In the genomic region with DNA sequence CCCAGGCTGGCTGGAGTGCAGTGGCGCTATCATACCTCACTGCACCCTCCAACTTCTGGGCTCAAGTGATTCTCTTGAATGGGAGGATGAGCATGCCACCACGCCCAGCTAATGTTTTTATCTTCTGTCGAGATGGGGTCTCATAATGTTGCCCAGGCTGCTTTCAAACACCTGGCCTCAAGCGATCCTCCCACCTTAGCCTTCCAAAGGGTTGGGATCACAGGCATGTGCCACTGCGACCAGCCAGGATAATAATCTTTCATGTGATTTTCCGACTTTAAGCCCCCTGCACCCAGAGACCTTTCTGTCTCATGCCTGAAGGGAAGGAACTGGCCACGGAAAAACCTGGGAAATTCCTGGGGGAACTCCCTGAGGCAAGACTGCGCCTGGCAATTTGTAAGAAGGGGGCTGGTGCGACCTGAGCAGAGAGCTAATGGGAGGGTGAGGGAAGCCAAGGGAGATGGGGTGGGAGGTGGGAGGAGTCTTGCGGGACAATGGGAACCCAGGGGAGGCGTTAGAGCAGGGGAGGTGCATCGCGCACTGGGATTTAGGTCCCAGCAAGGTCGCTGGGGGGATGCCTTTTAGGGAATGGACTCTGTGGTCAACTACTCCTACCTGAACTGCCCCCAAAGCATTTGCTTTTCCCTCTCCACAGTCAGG, we compare ENCODE assay signal across 1 cellular context.
TF ChIP-seq lines count a peak whose summit lies in the region.

No MANE protein-coding gene starts in this region.

TF ChIP-seq in A549, 52 proteins besides CTCF, POLR2A, EP300 and RAD21 (continued from another document):
- TF ChIP-seq ZSCAN20 (CRISPR knock-in tag; IDR thresholded peaks at IDR 0.05) (no peak), JUNB (IDR thresholded peaks at IDR 0.05) (no peak), NFE2L2 (conservative IDR thresholded peaks at IDR 0.05; ENCODE audit: low read length) (no peak), ZC3H11A (IDR thresholded peaks at IDR 0.05) (no peak), RNF2 (IDR thresholded peaks at IDR 0.05; ENCODE audit: borderline replicate concordance, low read depth) (no peak), HDAC2 (IDR thresholded peaks at IDR 0.05) (no peak)
- TF ChIP-seq, protein P1, sequence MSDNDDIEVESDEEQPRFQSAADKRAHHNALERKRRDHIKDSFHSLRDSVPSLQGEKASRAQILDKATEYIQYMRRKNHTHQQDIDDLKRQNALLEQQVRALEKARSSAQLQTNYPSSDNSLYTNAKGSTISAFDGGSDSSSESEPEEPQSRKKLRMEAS (IDR thresholded peaks at IDR 0.05), result no peak
- TF ChIP-seq, protein P2, sequence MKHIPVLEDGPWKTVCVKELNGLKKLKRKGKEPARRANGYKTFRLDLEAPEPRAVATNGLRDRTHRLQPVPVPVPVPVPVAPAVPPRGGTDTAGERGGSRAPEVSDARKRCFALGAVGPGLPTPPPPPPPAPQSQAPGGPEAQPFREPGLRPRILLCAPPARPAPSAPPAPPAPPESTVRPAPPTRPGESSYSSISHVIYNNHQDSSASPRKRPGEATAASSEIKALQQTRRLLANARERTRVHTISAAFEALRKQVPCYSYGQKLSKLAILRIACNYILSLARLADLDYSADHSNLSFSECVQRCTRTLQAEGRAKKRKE (CRISPR knock-in tag; IDR thresholded peaks at IDR 0.05; ENCODE audit: low read depth), result no peak
- TF ChIP-seq, protein P3, sequence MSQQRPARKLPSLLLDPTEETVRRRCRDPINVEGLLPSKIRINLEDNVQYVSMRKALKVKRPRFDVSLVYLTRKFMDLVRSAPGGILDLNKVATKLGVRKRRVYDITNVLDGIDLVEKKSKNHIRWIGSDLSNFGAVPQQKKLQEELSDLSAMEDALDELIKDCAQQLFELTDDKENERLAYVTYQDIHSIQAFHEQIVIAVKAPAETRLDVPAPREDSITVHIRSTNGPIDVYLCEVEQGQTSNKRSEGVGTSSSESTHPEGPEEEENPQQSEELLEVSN (IDR thresholded peaks at IDR 0.05; ENCODE audit: borderline replicate concordance, low read depth), result no peak
- TF ChIP-seq, protein P4, sequence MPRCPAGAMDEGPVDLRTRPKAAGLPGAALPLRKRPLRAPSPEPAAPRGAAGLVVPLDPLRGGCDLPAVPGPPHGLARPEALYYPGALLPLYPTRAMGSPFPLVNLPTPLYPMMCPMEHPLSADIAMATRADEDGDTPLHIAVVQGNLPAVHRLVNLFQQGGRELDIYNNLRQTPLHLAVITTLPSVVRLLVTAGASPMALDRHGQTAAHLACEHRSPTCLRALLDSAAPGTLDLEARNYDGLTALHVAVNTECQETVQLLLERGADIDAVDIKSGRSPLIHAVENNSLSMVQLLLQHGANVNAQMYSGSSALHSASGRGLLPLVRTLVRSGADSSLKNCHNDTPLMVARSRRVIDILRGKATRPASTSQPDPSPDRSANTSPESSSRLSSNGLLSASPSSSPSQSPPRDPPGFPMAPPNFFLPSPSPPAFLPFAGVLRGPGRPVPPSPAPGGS (IDR thresholded peaks at IDR 0.05), result no peak
- TF ChIP-seq, protein P5, sequence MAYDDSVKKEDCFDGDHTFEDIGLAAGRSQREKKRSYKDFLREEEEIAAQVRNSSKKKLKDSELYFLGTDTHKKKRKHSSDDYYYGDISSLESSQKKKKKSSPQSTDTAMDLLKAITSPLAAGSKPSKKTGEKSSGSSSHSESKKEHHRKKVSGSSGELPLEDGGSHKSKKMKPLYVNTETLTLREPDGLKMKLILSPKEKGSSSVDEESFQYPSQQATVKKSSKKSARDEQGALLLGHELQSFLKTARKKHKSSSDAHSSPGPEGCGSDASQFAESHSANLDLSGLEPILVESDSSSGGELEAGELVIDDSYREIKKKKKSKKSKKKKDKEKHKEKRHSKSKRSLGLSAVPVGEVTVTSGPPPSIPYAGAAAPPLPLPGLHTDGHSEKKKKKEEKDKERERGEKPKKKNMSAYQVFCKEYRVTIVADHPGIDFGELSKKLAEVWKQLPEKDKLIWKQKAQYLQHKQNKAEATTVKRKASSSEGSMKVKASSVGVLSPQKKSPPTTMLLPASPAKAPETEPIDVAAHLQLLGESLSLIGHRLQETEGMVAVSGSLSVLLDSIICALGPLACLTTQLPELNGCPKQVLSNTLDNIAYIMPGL (CRISPR knock-in tag; IDR thresholded peaks at IDR 0.05; ENCODE audit: borderline replicate concordance), result no peak
- TF ChIP-seq, protein P6, sequence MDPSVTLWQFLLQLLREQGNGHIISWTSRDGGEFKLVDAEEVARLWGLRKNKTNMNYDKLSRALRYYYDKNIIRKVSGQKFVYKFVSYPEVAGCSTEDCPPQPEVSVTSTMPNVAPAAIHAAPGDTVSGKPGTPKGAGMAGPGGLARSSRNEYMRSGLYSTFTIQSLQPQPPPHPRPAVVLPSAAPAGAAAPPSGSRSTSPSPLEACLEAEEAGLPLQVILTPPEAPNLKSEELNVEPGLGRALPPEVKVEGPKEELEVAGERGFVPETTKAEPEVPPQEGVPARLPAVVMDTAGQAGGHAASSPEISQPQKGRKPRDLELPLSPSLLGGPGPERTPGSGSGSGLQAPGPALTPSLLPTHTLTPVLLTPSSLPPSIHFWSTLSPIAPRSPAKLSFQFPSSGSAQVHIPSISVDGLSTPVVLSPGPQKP (IDR thresholded peaks at IDR 0.05; ENCODE audit: low read depth, low read length), result no peak
TF ChIP-seq in A549: peak in this region for 0.
